In the genomic region with DNA sequence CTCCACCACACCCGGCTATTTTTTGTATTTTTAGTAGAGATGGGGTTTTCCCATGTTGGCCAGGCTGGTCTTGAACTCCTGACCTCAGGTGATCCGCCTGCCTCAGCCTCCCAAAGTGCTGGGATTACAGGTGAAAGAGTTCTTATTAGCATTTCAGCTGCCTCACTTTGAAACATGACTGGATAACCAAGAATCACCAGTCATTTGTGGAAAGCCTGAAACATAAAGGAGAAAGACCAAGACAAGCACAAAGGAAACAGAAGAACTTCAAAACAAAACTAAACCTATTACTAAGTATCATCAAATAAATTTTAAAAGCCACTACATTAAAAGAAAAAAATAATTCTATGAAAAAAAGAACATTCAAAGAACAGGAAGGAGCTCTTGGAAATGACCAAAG, we compare ENCODE assay signal across 14 cellular contexts. TPM values are rescaled to one million over a fixed set of nuclear protein-coding genes. Genes with fewer than 3 reads are reported as not detected.
"Had no signal": no experiment of that assay in that cellular context is flagged by ENCODE, and none has a peak within 500 bp of the region (broad histone marks: within the 10 kb centered on the region; RNA-seq: fewer than 3 reads in every experiment).

No MANE protein-coding gene starts in this region.

RNA-seq across cellular contexts. Expression of a gene that starts 45.9 kb away (rescaled TPM):
- total RNA-seq: left lobe of liver; left ventricle myocardium superior; lung microvascular endothelial cell; mesenteric fat pad; mucosa of descending colon; myocyte; naive thymus-derived CD4-positive, alpha-beta T cell; natural killer cell treated with Interleukin-12 subunit alpha and Interleukin-12 subunit beta and Interleukin-15 and Interleukin-18, amount 100 ng/mL, for 72 hours; osteocyte; sigmoid colon; subcutaneous adipose tissue; suprapubic skin; thoracic aorta; upper lobe of right lung had no signal
- polyA plus RNA-seq: naive thymus-derived CD4-positive, alpha-beta T cell had no signal
